Comparison of ENCODE assay signal across 9 cellular contexts in genomic region chr16:71421911-71422310, GRCh38. TPM values are rescaled to one million over a fixed set of nuclear protein-coding genes. Genes with fewer than 3 reads are reported as not detected.
DNase-seq lines count a peak whose midpoint lies in the region; ATAC-seq, FAIRE-seq and TF ChIP-seq lines count a peak whose summit lies in the region.
"Had no signal": no experiment of that assay in that cellular context is flagged by ENCODE, and none has a peak within 500 bp of the region (broad histone marks: within the 10 kb centered on the region; RNA-seq: fewer than 3 reads in every experiment).

No MANE protein-coding gene starts in this region.

- H3K4me3 ChIP-seq in OCI-LY3 (ENCODE audit: low read length) (no peak overlapping the region), H1 (ENCODE audit: extremely low read depth in 1 of 4, insufficient read depth in 2 of 4, low read depth in 3 of 4, low read length in 4 of 4) (no peak overlapping the region)
- H3K4me3 ChIP-seq: pancreas had no signal

- H4K20me1 ChIP-seq in OCI-LY3 (ENCODE audit: insufficient read depth, low read length) (no peaks in the 10 kb centered on the region), H1 (replicated peaks in 1 of 2; ENCODE audit: control insufficient read depth in 1 of 2, insufficient read depth in 2 of 2, low read length in 2 of 2) (peaks cover 0 to 3% of the 10 kb centered on the region in 2 experiments)

- no peak overlapping the region for H3K56ac ChIP-seq in H1 (replicated peaks; ENCODE audit: insufficient read length, low read depth, low read length)

- no peak for TF ChIP-seq EP300 in H1 (IDR thresholded peaks at IDR 0.05; ENCODE audit: borderline replicate concordance in 1 of 2, low read depth in 2 of 2, low read length in 2 of 2)

- no peaks in the 10 kb centered on the region for H3K9me3 Mint-ChIP-seq in activated T-cell treated with anti-CD3 and anti-CD28 coated beads, Interleukin-2, amount 50 U/mL, for 24 hours

- no peak overlapping the region for H3K27ac ChIP-seq in OCI-LY3 (ENCODE audit: low read length)
- no peak overlapping the region for H3K27ac ChIP-seq in H1 (ENCODE audit: low read depth, low read length)
- H3K27ac ChIP-seq: pancreas had no signal

- H3K27ac Mint-ChIP-seq in activated T-cell treated with anti-CD3 and anti-CD28 coated beads, Interleukin-2, amount 50 U/mL, for 24 hours: no peak overlapping the region

- no peak overlapping the region for H2BK120ac ChIP-seq in H1 (replicated peaks; ENCODE audit: low read depth, low read length)

- H3K9ac ChIP-seq in OCI-LY3 (ENCODE audit: low read length) (no peak overlapping the region), H1 (replicated peaks in 1 of 4; ENCODE audit: extremely low read depth in 1 of 4, low read depth in 3 of 4, low read length in 3 of 4) (no peak overlapping the region)

- H3K9me3 ChIP-seq in OCI-LY3 (ENCODE audit: insufficient read depth, low read length) (no peaks in the 10 kb centered on the region), H1 (ENCODE audit: insufficient read depth in 2 of 2, low read depth in 1 of 2, low read length in 1 of 2) (no peaks in the 10 kb centered on the region)
- H3K9me3 ChIP-seq: pancreas had no signal

- CTCF ChIA-PET in H1 (lab: Charles Lee; ENCODE audit: partially characterized antibody): interaction anchor here (0.6 to 7.8 kb wide), 23 partner anchors 10 to 754 kb away, joined by 3 to 99 read pairs (median 4); partner anchors contain the start of gene ZNF19

- H3K79me1 ChIP-seq in H1 (ENCODE audit: low read depth, low read length): peaks cover 2% of the 10 kb centered on the region; the same call in 1 of the 2 replicates

- no peak overlapping the region for H2BK5ac ChIP-seq in H1 (ENCODE audit: low read depth, low read length)

- H3K18ac ChIP-seq in H1 (ENCODE audit: extremely low read depth, low read length): no peak overlapping the region

- no peak overlapping the region for H2AFZ ChIP-seq in OCI-LY3 (ENCODE audit: low read depth, low read length)
- no peak overlapping the region for H2AFZ ChIP-seq in H1 (ENCODE audit: low read length)

- no peak for ATAC-seq in GM18505 (IDR thresholded peaks at IDR 0.05; ENCODE audit: unreplicated experiment)
- ATAC-seq in GM18861 (IDR thresholded peaks at IDR 0.05; ENCODE audit: unreplicated experiment): no peak

- peak; percentile 92 for FAIRE-seq in H1 (lab: Jason Lieb, UNC)
- FAIRE-seq: pancreas had no signal

- WGBS in H1 (ENCODE audit: extremely low coverage in 1 of 2, insufficient coverage in 1 of 2, insufficient read length in 1 of 2, insufficient replicate concordance in 2 of 2, low coverage in 1 of 2, low lambda C conversion rate in 2 of 2, missing lambda C conversion rate in 1 of 2), 2 experiments: 64% methylated on average over 4 of the region's 4 CpGs; no CpG with 5 or more reads in 1 of the 2 experiments

- no peak overlapping the region for H2BK12ac ChIP-seq in H1 (ENCODE audit: low read depth, low read length)

- H3K27me3 ChIP-seq in OCI-LY3 (ENCODE audit: low read depth, low read length): peaks cover 21% of the 10 kb centered on the region
- H3K27me3 ChIP-seq in H1 (replicated peaks in 1 of 4; ENCODE audit: control insufficient read depth in 3 of 4, extremely low read depth in 1 of 4, insufficient read depth in 3 of 4, low read length in 3 of 4): peaks cover 0 to 13% (median 5%) of the 10 kb centered on the region in 4 experiments; a peak in 4 of 7 replicates
- H3K27me3 ChIP-seq: pancreas had no signal

- H3K36me3 Mint-ChIP-seq in activated T-cell treated with anti-CD3 and anti-CD28 coated beads, Interleukin-2, amount 50 U/mL, for 24 hours (ENCODE audit: low read depth): no peaks in the 10 kb centered on the region

- TF ChIP-seq POLR2A in H1 (IDR thresholded peaks at IDR 0.05; ENCODE audit: control extremely low read depth in 1 of 2, low read depth in 2 of 2, low read length in 2 of 2) (no peak), GM18505 (IDR thresholded peaks at IDR 0.05; ENCODE audit: borderline replicate concordance, extremely low read depth, insufficient read depth, insufficient read length) (no peak)

- DNase-seq in activated T-cell treated with anti-CD3 and anti-CD28 coated beads, Interleukin-2, amount 50 U/mL, for 24 hours: peak; percentile 43
- DNase-seq in activated T-cell treated with anti-CD3 and anti-CD28 coated beads for 4 hours (no peak), H1 (ENCODE audit: low read depth in 1 of 2, low spot score in 2 of 2) (peak in 1 of 2 experiments; percentile 77), DMS114 treated with DMSO at 0.1 percent for 48 hours (lab: John Stamatoyannopoulos, UW; ENCODE audit: unreplicated experiment) (no peak)
- DNase-seq in stimulated activated CD4-positive, alpha-beta T cell treated with anti-CD3 and anti-CD28 coated beads, Interleukin-1b, Interleukin-23, amount 100 ng/mL, for 48 hours: peak; percentile 32
- DNase-seq: pancreas had no signal

- peak; percentile 78 to 81 for TF ChIP-seq RAD21 in H1 (IDR thresholded peaks at IDR 0.05 in 1 of 2, conservative IDR thresholded peaks at IDR 0.05 in 1 of 2; ENCODE audit: low read depth in 2 of 2, low read length in 2 of 2)

- H3K4me2 ChIP-seq in OCI-LY3 (ENCODE audit: low read length) (no peak overlapping the region), H1 (ENCODE audit: insufficient read depth in 1 of 2, low read depth in 2 of 2, low read length in 2 of 2) (no peak overlapping the region)

- H3K36me3 ChIP-seq in OCI-LY3 (replicated peaks; ENCODE audit: low read depth, low read length) (no peaks in the 10 kb centered on the region), H1 (ENCODE audit: control insufficient read depth in 2 of 4, insufficient read depth in 4 of 4, low read length in 3 of 4) (no peaks in the 10 kb centered on the region)
- H3K36me3 ChIP-seq: pancreas had no signal

- POLR2A ChIA-PET in H1 (lab: Charles Lee; ENCODE audit: partially characterized antibody): interaction anchor here (0.7 kb wide), 1 partner anchor 9 kb away, joined by 3 read pairs; no protein-coding TSS in a partner anchor

- TF ChIP-seq CTCF in OCI-LY3 (IDR thresholded peaks at IDR 0.05; ENCODE audit: low read depth, low read length): peak; percentile 42
- TF ChIP-seq CTCF in H1 (IDR thresholded peaks at IDR 0.05; ENCODE audit: control extremely low read depth in 1 of 3, insufficient read depth in 1 of 3, low read depth in 1 of 3, low read length in 3 of 3): peak; percentile 75 to 84 (median 82)

- H3K4me3 Mint-ChIP-seq in activated T-cell treated with anti-CD3 and anti-CD28 coated beads, Interleukin-2, amount 50 U/mL, for 24 hours: no peak overlapping the region

- H3K23ac ChIP-seq in H1 (ENCODE audit: insufficient read length): no peak overlapping the region

- no peak overlapping the region for H3K14ac ChIP-seq in H1 (ENCODE audit: insufficient read length)

- H4K91ac ChIP-seq in H1 (replicated peaks; ENCODE audit: insufficient read length, low read length): no peak overlapping the region

- H2BK20ac ChIP-seq in H1 (ENCODE audit: low read length): 0 out of 2 replicates have a peak overlapping the region, but pooled peaks have one; percentile 27

- H3K4me1 ChIP-seq in OCI-LY3 (ENCODE audit: low read length): no peaks in the 10 kb centered on the region
- peaks cover 0 to 4% (median 2%) of the 10 kb centered on the region in 4 experiments; a peak in 4 of 7 replicates for H3K4me1 ChIP-seq in H1 (replicated peaks in 1 of 4; ENCODE audit: control insufficient read depth in 3 of 4, insufficient read depth in 4 of 4, low read length in 3 of 4)
- H3K4me1 ChIP-seq: pancreas had no signal

- no peak overlapping the region for H3K4ac ChIP-seq in H1 (replicated peaks; ENCODE audit: insufficient read length, low read depth, low read length)

- H2BK15ac ChIP-seq in H1 (ENCODE audit: low read length): no peak overlapping the region

- peaks cover 5% of the 10 kb centered on the region; the same call in 1 of the 2 replicates for H3K23me2 ChIP-seq in H1 (ENCODE audit: low read depth, low read length)

- peaks cover 9% of the 10 kb centered on the region for H3K4me1 Mint-ChIP-seq in activated T-cell treated with anti-CD3 and anti-CD28 coated beads, Interleukin-2, amount 50 U/mL, for 24 hours (ENCODE audit: low read depth)

- H2AK5ac ChIP-seq in H1 (ENCODE audit: low read depth, low read length): no peak overlapping the region

- no peaks in the 10 kb centered on the region for H3K79me2 ChIP-seq in OCI-LY3 (ENCODE audit: low read length)
- H3K79me2 ChIP-seq in H1 (ENCODE audit: control insufficient read depth in 1 of 2, insufficient read depth in 2 of 2, low read length in 2 of 2): no peaks in the 10 kb centered on the region

- no peak overlapping the region for H4K8ac ChIP-seq in H1 (ENCODE audit: extremely low read depth, insufficient read depth, low read length)

- H3K27me3 Mint-ChIP-seq in activated T-cell treated with anti-CD3 and anti-CD28 coated beads, Interleukin-2, amount 50 U/mL, for 24 hours: peaks cover 58% of the 10 kb centered on the region

- H4K5ac ChIP-seq in H1 (ENCODE audit: insufficient read length, low read depth, low read length): no peak overlapping the region

TF ChIP-seq in H1, 55 proteins besides CTCF, POLR2A, EP300 and RAD21:
- TF ChIP-seq YY1 (IDR thresholded peaks at IDR 0.05; ENCODE audit: low read depth, low read length) (peak; percentile 54; the same call in 1 of the 2 replicates), HDAC2 (IDR thresholded peaks at IDR 0.05; ENCODE audit: borderline replicate concordance in 1 of 2, low read depth in 2 of 2, low read length in 2 of 2) (peak in 1 of 2 experiments; percentile 60; a peak in 1 of 4 replicates), POU5F1 (IDR thresholded peaks at IDR 0.05; ENCODE audit: low read depth, low read length) (no peak), KDM1A (IDR thresholded peaks at IDR 0.05; ENCODE audit: borderline replicate concordance, low read length) (peak; percentile 83; the same call in 1 of the 2 replicates)
TF ChIP-seq in H1: peak in this region for 3.

RNA-seq across cellular contexts. Expression of gene TLE7, which starts 19.9 kb away (rescaled TPM):
- not detected in 2 replicates for total RNA-seq in H1 (2021; fragmentation: NEBNext Ultra II Directional; extraction: Animal tissue kit (Norgen Biotek cat#: 25700))
- polyA plus RNA-seq in H1 (2011; rRNA removed): 0.03 and 0.06 TPM in 2 replicates
- 0.10 TPM for polyA plus RNA-seq in H1 (2011; cell fraction: cytosol; rRNA removed)
- polyA plus RNA-seq in H1 (2011; cell fraction: nucleus; rRNA removed): 0.07 TPM
- not detected in 4 replicates for polyA plus RNA-seq in H1 (2012, experiment 1 of 2)
- not detected for polyA plus RNA-seq in H1 (2012, experiment 2 of 2)
- polyA plus RNA-seq in H1 (2013, experiment 1 of 2): not detected
- polyA plus RNA-seq in H1 (2013, experiment 2 of 2): not detected
- polyA minus RNA-seq in H1 (2011; rRNA and poly(A)+ RNA removed): not detected in 2 replicates
- polyA minus RNA-seq in H1 (2011; cell fraction: cytosol; rRNA and poly(A)+ RNA removed): not detected
- not detected for polyA minus RNA-seq in H1 (2011; cell fraction: nucleus; rRNA and poly(A)+ RNA removed)
- total RNA-seq: pancreas had no signal
- polyA plus RNA-seq: pancreas had no signal

RNA-seq across cellular contexts. Expression of gene ZNF23, which starts 40.1 kb away (rescaled TPM):
- 10.2 and 12.7 TPM in 2 replicates for total RNA-seq in H1 (2021; fragmentation: NEBNext Ultra II Directional; extraction: Animal tissue kit (Norgen Biotek cat#: 25700))
- 2.4 and 3.3 TPM in 2 replicates for polyA plus RNA-seq in H1 (2011; rRNA removed)
- polyA plus RNA-seq in H1 (2011; cell fraction: cytosol; rRNA removed): 5.6 TPM
- 9.6 TPM for polyA plus RNA-seq in H1 (2011; cell fraction: nucleus; rRNA removed)
- polyA plus RNA-seq in H1 (2012, experiment 1 of 2): 8.1 to 11.0 TPM (median 9.8 TPM) in 4 replicates
- 0.64 TPM for polyA plus RNA-seq in H1 (2012, experiment 2 of 2)
- polyA plus RNA-seq in H1 (2013, experiment 1 of 2): 7.0 TPM
- 6.4 TPM for polyA plus RNA-seq in H1 (2013, experiment 2 of 2)
- polyA minus RNA-seq in H1 (2011; rRNA and poly(A)+ RNA removed): 8.3 and 11.6 TPM in 2 replicates
- 3.3 TPM for polyA minus RNA-seq in H1 (2011; cell fraction: cytosol; rRNA and poly(A)+ RNA removed)
- polyA minus RNA-seq in H1 (2011; cell fraction: nucleus; rRNA and poly(A)+ RNA removed): 14.8 TPM

Comparison
In these comparisons a context has a peak if more than half of its experiments do, and no peak if none do; other contexts are left out.
1. DNase-seq: peak in activated T-cell treated with anti-CD3 and anti-CD28 coated beads, Interleukin-2, amount 50 U/mL, for 24 hours (single experiment) and stimulated activated CD4-positive, alpha-beta T cell treated with anti-CD3 and anti-CD28 coated beads, Interleukin-1b, Interleukin-23, amount 100 ng/mL, for 48 hours (single experiment); none in activated T-cell treated with anti-CD3 and anti-CD28 coated beads for 4 hours (single experiment) and DMS114 treated with DMSO at 0.1 percent for 48 hours (single experiment).